8 cellular contexts compared by ENCODE assay signal in genomic region chr11:66288138-66288865, GRCh38. TPM values are rescaled to one million over a fixed set of nuclear protein-coding genes. Genes with fewer than 3 reads are reported as not detected.
DNase-seq lines count a peak whose midpoint lies in the region; ATAC-seq, FAIRE-seq and TF ChIP-seq lines count a peak whose summit lies in the region.

No MANE protein-coding gene starts in this region.

- peaks cover 35% of the 10 kb centered on the region for H3K4me1 Mint-ChIP-seq in activated naive CD4-positive, alpha-beta T cell treated with anti-CD3 and anti-CD28 coated beads for 36 hours (ENCODE audit: low read depth)
- H3K4me1 Mint-ChIP-seq in T-helper 17 cell = peaks cover 26% of the 10 kb centered on the region

- intact Hi-C loops in activated naive CD4-positive, alpha-beta T cell treated with anti-CD3 and anti-CD28 coated beads for 36 hours (cut with micrococcal nuclease) = loop anchor here (2.0 kb wide), 1 partner anchor 192 kb away; the partner anchor contains the start of gene DPP3

- peak overlapping the region; percentile 75 for H3K27ac ChIP-seq in foreskin keratinocyte

- peak overlapping the region; percentile 84 for H3K4me3 ChIP-seq in retinal pigment epithelial cell (ENCODE audit: low read length)

- FAIRE-seq in frontal cortex (lab: Jason Lieb, UNC) = no peak

- peaks cover 27% of the 10 kb centered on the region for H3K27me3 ChIP-seq in foreskin keratinocyte

- no peak for TF ChIP-seq CTCF in foreskin keratinocyte (conservative IDR thresholded peaks at IDR 0.05)
- TF ChIP-seq CTCF in retinal pigment epithelial cell (conservative IDR thresholded peaks at IDR 0.05; ENCODE audit: low read depth, low read length) = no peak

- peak overlapping the region; percentile 70 for H3K27ac Mint-ChIP-seq in activated naive CD4-positive, alpha-beta T cell treated with anti-CD3 and anti-CD28 coated beads for 36 hours
- peak overlapping the region; percentile 89 for H3K27ac Mint-ChIP-seq in T-helper 17 cell

- peaks cover 13% of the 10 kb centered on the region for H3K27me3 Mint-ChIP-seq in activated naive CD4-positive, alpha-beta T cell treated with anti-CD3 and anti-CD28 coated beads for 36 hours (ENCODE audit: low read depth)
- peaks cover 10% of the 10 kb centered on the region for H3K27me3 Mint-ChIP-seq in T-helper 17 cell

- no peaks in the 10 kb centered on the region for H3K4me1 ChIP-seq in foreskin keratinocyte

- ATAC-seq in T-helper 17 cell (no peak), foreskin keratinocyte (no peak)

- CTCF ChIA-PET in activated naive CD4-positive, alpha-beta T cell treated with anti-CD3 and anti-CD28 coated beads for 36 hours (lab: Charles Lee) = interaction anchor here (0.6 to 1.6 kb wide), 5 partner anchors 9 to 133 kb away, joined by 3 to 7 read pairs (median 5); no protein-coding TSS in a partner anchor

- no peaks in the 10 kb centered on the region for H3K9me3 Mint-ChIP-seq in activated naive CD4-positive, alpha-beta T cell treated with anti-CD3 and anti-CD28 coated beads for 36 hours

- DNase-seq in activated naive CD4-positive, alpha-beta T cell treated with anti-CD3 and anti-CD28 coated beads for 36 hours = no peak
- no peak for DNase-seq in activated naive CD4-positive, alpha-beta T cell treated with Interleukin-2 at 50 U/mL for 16 hours
- DNase-seq in T-helper 17 cell (no peak), foreskin keratinocyte (no peak), retinal pigment epithelial cell (ENCODE audit: low read depth) (no peak), NCI-H446 (lab: John Stamatoyannopoulos, UW) (no peak), DMS153 treated with DMSO at 0.1 percent for 48 hours (lab: John Stamatoyannopoulos, UW; ENCODE audit: unreplicated experiment) (no peak), frontal cortex (ENCODE audit: low spot score in 2 of 2) (no peak)

- H3K36me3 Mint-ChIP-seq in activated naive CD4-positive, alpha-beta T cell treated with anti-CD3 and anti-CD28 coated beads for 36 hours (ENCODE audit: low read depth) = no peaks in the 10 kb centered on the region
- H3K36me3 Mint-ChIP-seq in T-helper 17 cell (ENCODE audit: low read depth) = no peaks in the 10 kb centered on the region

- no peaks in the 10 kb centered on the region for H3K9me3 ChIP-seq in T-helper 17 cell (ENCODE audit: control insufficient read depth, low read length, poor library complexity, severe bottlenecking)

- H3K4me3 Mint-ChIP-seq in activated naive CD4-positive, alpha-beta T cell treated with anti-CD3 and anti-CD28 coated beads for 36 hours = peak overlapping the region; percentile 81
- H3K4me3 Mint-ChIP-seq in T-helper 17 cell = peak overlapping the region; percentile 90

RNA-seq across cellular contexts. Expression of gene YIF1A, which starts 0.6 kb away (rescaled TPM):
- 10 to 100 TPM; 45.9 to 49.7 TPM for total RNA-seq in activated naive CD4-positive, alpha-beta T cell treated with anti-CD3 and anti-CD28 coated beads for 36 hours
- total RNA-seq in T-helper 17 cell = 10 to 100 TPM; 32.6 to 35.1 TPM
- total RNA-seq in foreskin keratinocyte = 132 and 155 TPM in 2 replicates
- 142 and 172 TPM in 2 replicates for polyA plus RNA-seq in foreskin keratinocyte
- total RNA-seq in frontal cortex = 28.9 TPM

RNA-seq across cellular contexts. Expression of gene TMEM151A, which starts 3.4 kb away (rescaled TPM):
- total RNA-seq in activated naive CD4-positive, alpha-beta T cell treated with anti-CD3 and anti-CD28 coated beads for 36 hours = not detected
- total RNA-seq in T-helper 17 cell (under 1 TPM; 0.16 to 0.32 TPM), foreskin keratinocyte (0.04 TPM in 1 of 2 replicates, not detected in the other), frontal cortex (9.0 TPM)
- 0.02 and 0.04 TPM in 2 replicates for polyA plus RNA-seq in foreskin keratinocyte

RNA-seq across cellular contexts. Expression of gene CNIH2, which starts 10.3 kb away (rescaled TPM):
- 1 to 10 TPM; 1.2 to 1.6 TPM for total RNA-seq in activated naive CD4-positive, alpha-beta T cell treated with anti-CD3 and anti-CD28 coated beads for 36 hours
- 10 to 100 TPM in 1 of 2 donors, 1 to 10 TPM in 1; 9.0 to 14.4 TPM for total RNA-seq in T-helper 17 cell
- 0.32 and 0.34 TPM in 2 replicates for total RNA-seq in foreskin keratinocyte
- polyA plus RNA-seq in foreskin keratinocyte = 0.51 and 0.58 TPM in 2 replicates
- total RNA-seq in frontal cortex = 41.6 TPM

RNA-seq across cellular contexts. Expression of gene RAB1B, which starts 19.9 kb away (rescaled TPM):
- 100 to 1,000 TPM; 112 to 115 TPM for total RNA-seq in activated naive CD4-positive, alpha-beta T cell treated with anti-CD3 and anti-CD28 coated beads for 36 hours
- total RNA-seq in T-helper 17 cell = 10 to 100 TPM; 72.8 to 89.1 TPM
- 141 and 143 TPM in 2 replicates for total RNA-seq in foreskin keratinocyte
- polyA plus RNA-seq in foreskin keratinocyte = 215 and 217 TPM in 2 replicates
- total RNA-seq in frontal cortex = 22.8 TPM

RNA-seq across cellular contexts. Expression of gene CD248, which starts 28.5 kb away (rescaled TPM):
- under 1 TPM; 0.15 to 0.26 TPM for total RNA-seq in activated naive CD4-positive, alpha-beta T cell treated with anti-CD3 and anti-CD28 coated beads for 36 hours
- not detected for total RNA-seq in T-helper 17 cell
- total RNA-seq in foreskin keratinocyte = not detected in 2 replicates
- 0.04 and 0.08 TPM in 2 replicates for polyA plus RNA-seq in foreskin keratinocyte
- 1.2 TPM for total RNA-seq in frontal cortex
